19 cellular contexts compared by ENCODE assay signal in genomic region chr14:50926851-50927386, GRCh38. TPM values are rescaled to one million over a fixed set of nuclear protein-coding genes. Genes with fewer than 3 reads are reported as not detected.
DNase-seq lines count a peak whose midpoint lies in the region; ATAC-seq and TF ChIP-seq lines count a peak whose summit lies in the region.
"Had no signal": no experiment of that assay in that cellular context is flagged by ENCODE, and none has a peak within 500 bp of the region (broad histone marks: within the 10 kb centered on the region; RNA-seq: fewer than 3 reads in every experiment).

No MANE protein-coding gene starts in this region.

- BruUV-seq in MCF 10A (replicated peaks; lab: Mats Ljungman, UMichigan) (no TSS peak), Caco-2 (replicated peaks; lab: Mats Ljungman, UMichigan) (no TSS peak), A673 (replicated peaks; lab: Mats Ljungman, UMichigan) (no TSS peak)

- TF ChIP-seq POLR2A in sigmoid colon (IDR thresholded peaks at IDR 0.05), result no peak

- CTCF ChIA-PET in MCF 10A (lab: Yijun Ruan, JAX), result no interaction called here
- CTCF ChIA-PET in Caco-2 (lab: Charles Lee), result no interaction called here
- CTCF ChIA-PET in A673 (lab: Charles Lee), result no interaction called here

- DNase-seq in HL-60 (ENCODE audit: low read depth in 1 of 2, low spot score in 1 of 2) (peak; percentile 84 to 90), OCI-M2 (lab: John Stamatoyannopoulos, UW; ENCODE audit: unreplicated experiment) (peak; percentile 56), dermis blood vessel endothelial cell (peak; percentile 68), sigmoid colon (no peak), MCF 10A (ENCODE audit: unreplicated experiment) (no peak), Caco-2 (no peak), A673 (ENCODE audit: low spot score) (no peak)
- DNase-seq: activated CD8-positive, alpha-beta T cell treated with anti-CD3 and anti-CD28 coated beads for 36 hours; activated naive CD8-positive, alpha-beta T cell treated with anti-CD3 and anti-CD28 coated beads, Interleukin-2, amount 50 U/mL, for 24 hours; foreskin melanocyte; H9; mesenchymal stem cell; NCI-H146; NCI-H2227 treated with DMSO at 0.1 percent for 48 hours; nephron progenitor cell; substantia nigra had no signal

- no peaks in the 10 kb centered on the region for H3K9me3 ChIP-seq in sigmoid colon
- H3K9me3 ChIP-seq in Caco-2, result no peaks in the 10 kb centered on the region
- H3K9me3 ChIP-seq in A673 (ENCODE audit: low read depth, low read length, poor library complexity, severe bottlenecking), result no peaks in the 10 kb centered on the region

- no peaks in the 10 kb centered on the region for H3K27me3 ChIP-seq in HL-60 (ENCODE audit: insufficient read depth, poor library complexity, severe bottlenecking)
- no peaks in the 10 kb centered on the region for H3K27me3 ChIP-seq in sigmoid colon
- H3K27me3 ChIP-seq in Caco-2 (replicated peaks; ENCODE audit: control insufficient read depth, insufficient read depth, low read length), result no peaks in the 10 kb centered on the region
- H3K27me3 ChIP-seq in A673 (replicated peaks; ENCODE audit: insufficient read depth, low read depth, low read length, poor library complexity), result no peaks in the 10 kb centered on the region

- peaks cover 68% of the 10 kb centered on the region for H3K36me3 Mint-ChIP-seq in MCF 10A (ENCODE audit: insufficient read depth, unreplicated experiment)
- H3K36me3 Mint-ChIP-seq in Caco-2 (ENCODE audit: insufficient read depth, unreplicated experiment), result peaks cover 27% of the 10 kb centered on the region

- no peak overlapping the region for H3K4me3 ChIP-seq in HL-60 (replicated peaks; ENCODE audit: insufficient read depth, low read length)
- no peak overlapping the region for H3K4me3 ChIP-seq in sigmoid colon
- H3K4me3 ChIP-seq in Caco-2 (ENCODE audit: low read depth, low read length), result no peak overlapping the region
- no peak overlapping the region for H3K4me3 ChIP-seq in A673 (ENCODE audit: low read depth, low read length, poor library complexity, severe bottlenecking)

- no peaks in the 10 kb centered on the region for H3K9me3 Mint-ChIP-seq in MCF 10A (ENCODE audit: unreplicated experiment)
- H3K9me3 Mint-ChIP-seq in Caco-2 (ENCODE audit: unreplicated experiment), result no peaks in the 10 kb centered on the region
- H3K9me3 Mint-ChIP-seq: activated CD8-positive, alpha-beta T cell treated with anti-CD3 and anti-CD28 coated beads for 36 hours; activated naive CD8-positive, alpha-beta T cell treated with anti-CD3 and anti-CD28 coated beads, Interleukin-2, amount 50 U/mL, for 24 hours; H9; nephron progenitor cell had no signal

- H3K4me3 Mint-ChIP-seq in MCF 10A (ENCODE audit: unreplicated experiment) (no peak overlapping the region), Caco-2 (ENCODE audit: unreplicated experiment) (no peak overlapping the region)
- H3K4me3 Mint-ChIP-seq: activated CD8-positive, alpha-beta T cell treated with anti-CD3 and anti-CD28 coated beads for 36 hours; activated naive CD8-positive, alpha-beta T cell treated with anti-CD3 and anti-CD28 coated beads, Interleukin-2, amount 50 U/mL, for 24 hours; H9; nephron progenitor cell had no signal

- H3K4me1 Mint-ChIP-seq in MCF 10A (ENCODE audit: insufficient read depth, unreplicated experiment), result no peaks in the 10 kb centered on the region
- H3K4me1 Mint-ChIP-seq in Caco-2 (ENCODE audit: low read depth, unreplicated experiment), result no peaks in the 10 kb centered on the region
- H3K4me1 Mint-ChIP-seq: activated naive CD8-positive, alpha-beta T cell treated with anti-CD3 and anti-CD28 coated beads, Interleukin-2, amount 50 U/mL, for 24 hours had no signal

- no peak overlapping the region for H3K27ac Mint-ChIP-seq in MCF 10A (ENCODE audit: low read depth, unreplicated experiment)
- no peak overlapping the region for H3K27ac Mint-ChIP-seq in Caco-2 (ENCODE audit: unreplicated experiment)
- H3K27ac Mint-ChIP-seq: activated CD8-positive, alpha-beta T cell treated with anti-CD3 and anti-CD28 coated beads for 36 hours; activated naive CD8-positive, alpha-beta T cell treated with anti-CD3 and anti-CD28 coated beads, Interleukin-2, amount 50 U/mL, for 24 hours; nephron progenitor cell had no signal

- no peak for TF ChIP-seq EP300 in sigmoid colon (IDR thresholded peaks at IDR 0.05)

- intact Hi-C loops in sigmoid colon (cut with DNase I) (no loop called here), MCF 10A (cut with micrococcal nuclease) (no loop called here), Caco-2 (cut with micrococcal nuclease; ENCODE audit: unreplicated experiment) (no loop called here), A673 (cut with micrococcal nuclease; ENCODE audit: unreplicated experiment) (no loop called here)

- TF ChIP-seq CTCF in HL-60 (IDR thresholded peaks at IDR 0.05; ENCODE audit: insufficient read depth, low read length) (no peak), sigmoid colon (IDR thresholded peaks at IDR 0.05) (no peak), MCF 10A (IDR thresholded peaks at IDR 0.05; ENCODE audit: unreplicated experiment) (no peak), Caco-2 (IDR thresholded peaks at IDR 0.05; ENCODE audit: insufficient read depth in 1 of 2, low read depth in 1 of 2, low read length in 1 of 2, severe bottlenecking in 1 of 2, unreplicated experiment in 1 of 2) (no peak), A673 (conservative IDR thresholded peaks at IDR 0.05; ENCODE audit: low read depth, low read length) (no peak)

- H3K27me3 Mint-ChIP-seq in MCF 10A (ENCODE audit: insufficient read depth, unreplicated experiment), result no peaks in the 10 kb centered on the region
- no peaks in the 10 kb centered on the region for H3K27me3 Mint-ChIP-seq in Caco-2 (ENCODE audit: insufficient read depth, unreplicated experiment)

- H3K27ac ChIP-seq in HL-60 (replicated peaks), result peak overlapping the region; percentile 73
- H3K27ac ChIP-seq in sigmoid colon, result peak overlapping the region in 3 of 4 donors; percentile 4 to 11 (median 4)
- no peak overlapping the region for H3K27ac ChIP-seq in A673 (ENCODE audit: low read depth, low read length, poor library complexity, severe bottlenecking)

- POLR2A ChIA-PET in MCF 10A (lab: Yijun Ruan, JAX) (interaction anchor here (2.1 kb wide), 1 partner anchor 22 kb away, joined by 4 read pairs; no protein-coding TSS in a partner anchor), Caco-2 (lab: Charles Lee) (no interaction called here), A673 (lab: Charles Lee; ENCODE audit: low non-redundant PET) (no interaction called here)

- no peak for ATAC-seq in GM18511 (IDR thresholded peaks at IDR 0.05; ENCODE audit: unreplicated experiment)
- ATAC-seq: activated CD8-positive, alpha-beta T cell treated with anti-CD3 and anti-CD28 coated beads for 36 hours; activated naive CD8-positive, alpha-beta T cell treated with anti-CD3 and anti-CD28 coated beads, Interleukin-2, amount 50 U/mL, for 24 hours had no signal

- H3K36me3 ChIP-seq in sigmoid colon, result peaks cover 4 to 76% (median 9%) of the 10 kb centered on the region in 4 donors
- H3K36me3 ChIP-seq in Caco-2 (ENCODE audit: control insufficient read depth, insufficient read depth, low read length), result peaks cover 4% of the 10 kb centered on the region
- no peaks in the 10 kb centered on the region for H3K36me3 ChIP-seq in A673 (ENCODE audit: insufficient read depth, low read length, poor library complexity, severe bottlenecking)

- WGBS in sigmoid colon, 2 donors, result 68 to 90% methylated on average over 3 of the region's 3 CpGs

- H3K4me1 ChIP-seq in sigmoid colon, result no peaks in the 10 kb centered on the region
- H3K4me1 ChIP-seq in Caco-2, result peaks cover 11% of the 10 kb centered on the region
- no peaks in the 10 kb centered on the region for H3K4me1 ChIP-seq in A673 (ENCODE audit: insufficient read depth, low read length, poor library complexity, severe bottlenecking)

RNA-seq across cellular contexts. Expression of gene PYGL, which starts 17.4 kb away (rescaled TPM):
- total RNA-seq in dermis blood vessel endothelial cell, result 64.5 and 99.6 TPM in 2 replicates
- 10 to 100 TPM; 32.0 to 49.9 (median 41.0) TPM for total RNA-seq in sigmoid colon
- 10 to 100 TPM; 21.7 to 37.4 (median 24.6) TPM for polyA plus RNA-seq in sigmoid colon
- 75.4 and 87.3 TPM in 2 replicates for total RNA-seq in MCF 10A (2022)
- total RNA-seq in Caco-2 (2022), result 80.8 and 98.1 TPM in 2 replicates
- total RNA-seq in A673 (2021), result 14.2 and 18.6 TPM in 2 replicates

RNA-seq across cellular contexts. Expression of gene ABHD12B, which starts 55.1 kb away (rescaled TPM):
- total RNA-seq in dermis blood vessel endothelial cell, result not detected in 2 replicates
- not detected for total RNA-seq in sigmoid colon
- polyA plus RNA-seq in sigmoid colon, result 1 to 10 TPM; 5.3 to 9.3 (median 6.0) TPM
- not detected in 2 replicates for total RNA-seq in MCF 10A (2022)
- total RNA-seq in Caco-2 (2022), result not detected in 2 replicates
- 0.37 and 0.74 TPM in 2 replicates for total RNA-seq in A673 (2021)
- total RNA-seq: activated CD8-positive, alpha-beta T cell treated with anti-CD3 and anti-CD28 coated beads for 36 hours; Daoy had no signal
- polyA plus RNA-seq: BJ had no signal

Comparison
In these comparisons a context has a peak if more than half of its experiments do, and no peak if none do; other contexts are left out.
1. DNase-seq: peak in HL-60 (2 of 2), OCI-M2 (single experiment) and dermis blood vessel endothelial cell (single experiment); none in sigmoid colon (single experiment), MCF 10A (single experiment), Caco-2 (0 of 2) and A673 (single experiment).